ENCODE assay signal across 23 cellular contexts in genomic region chr2:168354499-168354898, GRCh38.
DNase-seq lines count a peak whose midpoint lies in the region; ATAC-seq, FAIRE-seq and TF ChIP-seq lines count a peak whose summit lies in the region.
"Had no signal": no experiment of that assay in that cellular context is flagged by ENCODE, and none has a peak within 500 bp of the region (broad histone marks: within the 10 kb centered on the region; RNA-seq: fewer than 3 reads in every experiment).

No MANE protein-coding gene starts in this region.

- CTCF ChIA-PET in HepG2 (lab: Yijun Ruan, JAX; ENCODE audit: low intra/inter-chr PET ratio, low total read pairs): no interaction called here

- peaks cover 13% of the 10 kb centered on the region for H3K36me3 Mint-ChIP-seq in brain
- H3K36me3 Mint-ChIP-seq: naive B cell had no signal

- H3K4me1 Mint-ChIP-seq in brain: peaks cover 33% of the 10 kb centered on the region
- H3K4me1 Mint-ChIP-seq: naive B cell had no signal

- H3K9ac ChIP-seq in HepG2 (ENCODE audit: insufficient read depth, low read depth, low read length): no peak overlapping the region

- FAIRE-seq in HepG2 (lab: Jason Lieb, UNC): no peak

- H4K20me1 ChIP-seq in HepG2 (ENCODE audit: insufficient read depth, low read length): no peaks in the 10 kb centered on the region

- TF ChIP-seq CTCF in brain (conservative IDR thresholded peaks at IDR 0.05): no peak
- TF ChIP-seq CTCF in HepG2 (CRISPR knock-in tag; IDR thresholded peaks at IDR 0.05): no peak
- TF ChIP-seq CTCF in GM13977 (IDR thresholded peaks at IDR 0.05; ENCODE audit: extremely low read depth, insufficient read depth, missing control alignments): no peak

- WGBS in HepG2 (ENCODE audit: low lambda C conversion rate): 81% methylated on average over 1 of the region's 1 CpG

- H3K4me3 ChIP-seq in HepG2 (replicated peaks in 1 of 3; ENCODE audit: insufficient read depth in 1 of 3, low read depth in 2 of 3, low read length in 3 of 3): no peak overlapping the region
- H3K4me3 ChIP-seq: heart left ventricle, Peyer's patch, spleen, thoracic aorta, vagina had no signal

- POLR2A ChIA-PET in HepG2 (lab: Yijun Ruan, JAX): no interaction called here

- H3K27me3 ChIP-seq in HepG2 (ENCODE audit: control insufficient read depth in 1 of 2, insufficient read depth in 2 of 2, low read length in 2 of 2): 0 out of 5 replicates have a peak, but pooled peaks cover 0 to 5% of the 10 kb centered on the region in 2 experiments
- H3K27me3 ChIP-seq: heart left ventricle, Peyer's patch, spleen, vagina had no signal

- no peak overlapping the region for H3K4me3 Mint-ChIP-seq in brain
- H3K4me3 Mint-ChIP-seq: activated naive CD8-positive, alpha-beta T cell; activated T-helper 1 cell treated with anti-CD3 and anti-CD28 coated beads, Interleukin-12 subunit alpha, Interleukin-12 subunit beta, Interleukin-2, Interleukin-4 antibody, amounts not matched to agents 30 ng/mL and 10 ng/mL and 1 ng/mL, durations not matched to agents 14 hours and 24 hours and 36 hours had no signal

- intact Hi-C loops in HepG2 (cut with micrococcal nuclease; ENCODE audit: unreplicated experiment): no loop called here

- no peak for TF ChIP-seq RAD21 in HepG2 (CRISPR knock-in tag; IDR thresholded peaks at IDR 0.05)

- H3K27ac Mint-ChIP-seq in brain: peak overlapping the region in 3 of 5 experiments; percentile 79 to 91 (median 88)
- H3K27ac Mint-ChIP-seq: activated T-helper 1 cell treated with anti-CD3 and anti-CD28 coated beads, Interleukin-12 subunit alpha, Interleukin-12 subunit beta, Interleukin-2, Interleukin-4 antibody, amounts not matched to agents 30 ng/mL and 10 ng/mL and 1 ng/mL, durations not matched to agents 14 hours and 24 hours and 36 hours had no signal

- H3K9me3 ChIP-seq in HepG2 (ENCODE audit: low read length): no peaks in the 10 kb centered on the region
- H3K9me3 ChIP-seq: Peyer's patch, thoracic aorta, vagina had no signal

- TF ChIP-seq EP300 in HepG2 (IDR thresholded peaks at IDR 0.05; ENCODE audit: low read depth in 2 of 2, low read length in 2 of 2): no peak
- no peak for TF ChIP-seq EP300 in HepG2 (CRISPR knock-in tag; IDR thresholded peaks at IDR 0.05; ENCODE audit: borderline replicate concordance)

- in situ Hi-C loops in KBM-7 (cut with MboI; ENCODE audit: low pct_unique_long_range_greater_than_20kb, low sequenced_read_pairs): no loop called here
- in situ Hi-C loops in HepG2 (cut with HindIII; ENCODE audit: extremely low pct_ligation_motif_present, low pct_unique_long_range_greater_than_20kb): no loop called here
- in situ Hi-C loops in GM13977 (cut with MboI; ENCODE audit: low pct_unique_long_range_greater_than_20kb, low sequenced_read_pairs, unreplicated experiment): no loop called here

- peaks cover 11 to 26% (median 14%) of the 10 kb centered on the region in 5 experiments for H3K9me3 Mint-ChIP-seq in brain

- DNase-seq in DMS79 (lab: John Stamatoyannopoulos, UW) (peak; percentile 24), KBM-7 (peak; percentile 51), NCI-H2107 treated with DMSO at 0.1 percent for 48 hours (lab: John Stamatoyannopoulos, UW; ENCODE audit: unreplicated experiment) (peak; percentile 59), HepG2 (ENCODE audit: low spot score) (no peak), GM13977 (ENCODE audit: low spot score) (no peak), hippocampal formation (lab: John Stamatoyannopoulos, UW) (no peak)
- DNase-seq: activated CD4-positive, alpha-beta T cell treated with anti-CD3 and anti-CD28 coated beads for 4 hours; effector CD4-positive, alpha-beta T cell; H7; heart left ventricle; IMR-90; mesendoderm; naive B cell; Peyer's patch; retina; spleen; stimulated activated CD4-positive, alpha-beta T cell treated with anti-CD3 and anti-CD28 coated beads, Interleukin-4, amount 100 ng/mL, for 1 hour had no signal

- H3K27ac ChIP-seq in HepG2 (ENCODE audit: extremely low read length, insufficient read depth, low read length): no peak overlapping the region
- H3K27ac ChIP-seq: heart left ventricle, Peyer's patch, spleen, thoracic aorta, vagina had no signal

- no peak for ATAC-seq in HepG2
- ATAC-seq: heart left ventricle, left lobe of liver had no signal

- H2AFZ ChIP-seq in HepG2 (ENCODE audit: low read length): no peak overlapping the region

- no peak for TF ChIP-seq POLR2A in HepG2 (IDR thresholded peaks at IDR 0.05; ENCODE audit: insufficient read depth in 1 of 2, low read depth in 2 of 2, low read length in 2 of 2)

- no TSS peak for BruUV-seq in HepG2 (replicated peaks; lab: Mats Ljungman, UMichigan)

- peaks cover 17% of the 10 kb centered on the region for H3K4me1 ChIP-seq in HepG2 (ENCODE audit: insufficient read depth, low read length)
- H3K4me1 ChIP-seq: heart left ventricle, spleen, vagina had no signal

- H3K36me3 ChIP-seq in HepG2 (replicated peaks in 1 of 2; ENCODE audit: control insufficient read depth in 1 of 2, insufficient read depth in 2 of 2, low read length in 2 of 2): no peaks in the 10 kb centered on the region
- H3K36me3 ChIP-seq: heart left ventricle, Peyer's patch, spleen, thoracic aorta, vagina had no signal

- no peaks in the 10 kb centered on the region for H3K79me2 ChIP-seq in HepG2 (ENCODE audit: insufficient read depth, low read length)

- H3K4me2 ChIP-seq in HepG2 (ENCODE audit: low read depth, low read length): no peak overlapping the region

- no peaks in the 10 kb centered on the region for H3K27me3 Mint-ChIP-seq in brain
- H3K27me3 Mint-ChIP-seq: activated naive CD8-positive, alpha-beta T cell had no signal

TF ChIP-seq in HepG2, 621 proteins besides CTCF, POLR2A, EP300 and RAD21:
- TF ChIP-seq ZC3H13 (CRISPR knock-in tag; IDR thresholded peaks at IDR 0.05): no peak
- TF ChIP-seq TEAD2 (CRISPR knock-in tag; IDR thresholded peaks at IDR 0.05): no peak
- TF ChIP-seq ZMYM2 (CRISPR knock-in tag; IDR thresholded peaks at IDR 0.05): no peak
- TF ChIP-seq CCAR2 (optimal IDR thresholded peaks at IDR 0.05; ENCODE audit: low read depth, low read length): no peak
- TF ChIP-seq, protein P1, sequence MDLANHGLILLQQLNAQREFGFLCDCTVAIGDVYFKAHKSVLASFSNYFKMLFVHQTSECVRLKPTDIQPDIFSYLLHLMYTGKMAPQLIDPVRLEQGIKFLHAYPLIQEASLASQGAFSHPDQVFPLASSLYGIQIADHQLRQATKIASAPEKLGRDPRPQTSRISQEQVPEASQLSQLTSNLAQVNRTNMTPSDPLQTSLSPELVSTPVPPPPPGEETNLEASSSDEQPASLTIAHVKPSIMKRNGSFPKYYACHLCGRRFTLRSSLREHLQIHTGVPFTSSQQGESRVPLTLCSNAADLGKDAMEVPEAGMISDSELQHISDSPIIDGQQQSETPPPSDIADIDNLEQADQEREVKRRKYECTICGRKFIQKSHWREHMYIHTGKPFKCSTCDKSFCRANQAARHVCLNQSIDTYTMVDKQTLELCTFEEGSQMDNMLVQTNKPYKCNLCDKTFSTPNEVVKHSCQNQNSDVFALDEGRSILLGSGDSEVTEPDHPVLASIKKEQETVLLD (CRISPR knock-in tag; IDR thresholded peaks at IDR 0.05; ENCODE audit: low read depth): no peak
- TF ChIP-seq SRF (IDR thresholded peaks at IDR 0.05; ENCODE audit: low read depth, low read length): no peak
- TF ChIP-seq NFE2 (CRISPR knock-in tag; IDR thresholded peaks at IDR 0.05): no peak
- TF ChIP-seq PAWR (CRISPR knock-in tag; IDR thresholded peaks at IDR 0.05; ENCODE audit: borderline replicate concordance): no peak
- no peak for TF ChIP-seq NPAS2 (CRISPR knock-in tag; IDR thresholded peaks at IDR 0.05; ENCODE audit: borderline replicate concordance)
TF ChIP-seq in HepG2: peak in this region for 0.

Comparison
In these comparisons a context has a peak if more than half of its experiments do, and no peak if none do; other contexts are left out.
1. DNase-seq: peak in DMS79 (single experiment), KBM-7 (single experiment) and NCI-H2107 treated with DMSO at 0.1 percent for 48 hours (single experiment); none in HepG2 (single experiment), GM13977 (single experiment) and hippocampal formation (0 of 2).